In genomic region chr10:373516-374309, GRCh38 we compare ENCODE assay signal across 10 cellular contexts.
DNase-seq lines count a peak whose midpoint lies in the region; ATAC-seq and TF ChIP-seq lines count a peak whose summit lies in the region.
"Had no signal": no experiment of that assay in that cellular context is flagged by ENCODE, and none has a peak within 500 bp of the region (broad histone marks: within the 10 kb centered on the region; RNA-seq: fewer than 3 reads in every experiment).

No MANE protein-coding gene starts in this region.

- POLR2A ChIA-PET in CD8-positive, alpha-beta memory T cell (lab: Charles Lee) = no interaction called here

- H3K36me3 ChIP-seq in HAP-1 (replicated peaks) (peaks cover 4% of the 10 kb centered on the region; the same call in 1 of the 2 replicates), SJCRH30 (no peaks in the 10 kb centered on the region), skeletal muscle satellite cell (ENCODE audit: insufficient read depth, low read length) (peaks cover 10% of the 10 kb centered on the region)
- no peaks in the 10 kb centered on the region for H3K36me3 ChIP-seq in CD8-positive, alpha-beta memory T cell (ENCODE audit: insufficient read depth, low read length)

- peaks cover 0 to 3% of the 10 kb centered on the region in 2 donors for H3K27me3 Mint-ChIP-seq in CD8-positive, alpha-beta memory T cell

- peak overlapping the region; percentile 82 for H3K27ac ChIP-seq in SJCRH30
- no peak overlapping the region for H3K27ac ChIP-seq in CD8-positive, alpha-beta memory T cell (ENCODE audit: low read depth, low read length)
- H3K27ac ChIP-seq: epithelial cell of prostate, psoas muscle had no signal

- in situ Hi-C loops in HAP-1 (cut with MboI; ENCODE audit: low sequenced_read_pairs) = no loop called here

- H3K4me3 ChIP-seq in HAP-1 (no peak overlapping the region), SJCRH30 (no peak overlapping the region), fibroblast of villous mesenchyme (ENCODE audit: low read depth, low read length) (no peak overlapping the region), skeletal muscle satellite cell (ENCODE audit: low read length) (no peak overlapping the region)
- no peak overlapping the region for H3K4me3 ChIP-seq in CD8-positive, alpha-beta memory T cell (ENCODE audit: low read length)
- H3K4me3 ChIP-seq: psoas muscle had no signal

- TF ChIP-seq CTCF in fibroblast of villous mesenchyme (IDR thresholded peaks at IDR 0.05; ENCODE audit: insufficient read depth, low read depth, low read length) = no peak

- no peaks in the 10 kb centered on the region for H3K9me3 ChIP-seq in HAP-1
- H3K9me3 ChIP-seq in SJCRH30 (replicated peaks) = no peaks in the 10 kb centered on the region
- no peaks in the 10 kb centered on the region for H3K9me3 ChIP-seq in skeletal muscle satellite cell (replicated peaks; ENCODE audit: low read length)
- no peaks in the 10 kb centered on the region for H3K9me3 ChIP-seq in CD8-positive, alpha-beta memory T cell (ENCODE audit: low read length)
- H3K9me3 ChIP-seq: psoas muscle had no signal

- no peak overlapping the region for H3K9ac ChIP-seq in skeletal muscle satellite cell (ENCODE audit: low read depth, low read length)

- H3K27ac Mint-ChIP-seq in CD8-positive, alpha-beta memory T cell = peak overlapping the region in 3 of 8 donors; percentile 1 to 87 (median 75)

- ATAC-seq in HG02938 (IDR thresholded peaks at IDR 0.05; ENCODE audit: unreplicated experiment) = no peak
- ATAC-seq: psoas muscle had no signal

- H3K27me3 ChIP-seq in HAP-1 (ENCODE audit: low read depth) = no peaks in the 10 kb centered on the region
- H3K27me3 ChIP-seq in SJCRH30 = no peaks in the 10 kb centered on the region
- H3K27me3 ChIP-seq in skeletal muscle satellite cell (ENCODE audit: control insufficient read depth, insufficient read depth, low read length) = no peaks in the 10 kb centered on the region
- no peaks in the 10 kb centered on the region for H3K27me3 ChIP-seq in CD8-positive, alpha-beta memory T cell (ENCODE audit: insufficient read depth, low read length, poor library complexity, severe bottlenecking)

- H3K9me3 Mint-ChIP-seq in CD8-positive, alpha-beta memory T cell = no peaks in the 10 kb centered on the region

- H3K4me2 ChIP-seq in skeletal muscle satellite cell (ENCODE audit: low read length) = peak overlapping the region; percentile 46

- H3K4me1 ChIP-seq in HAP-1 (peaks cover 22% of the 10 kb centered on the region), SJCRH30 (peaks cover 19% of the 10 kb centered on the region), skeletal muscle satellite cell (ENCODE audit: control insufficient read depth, insufficient read depth, low read length) (peaks cover 32% of the 10 kb centered on the region)
- peaks cover 5% of the 10 kb centered on the region for H3K4me1 ChIP-seq in CD8-positive, alpha-beta memory T cell (ENCODE audit: insufficient read depth, low read length)
- H3K4me1 ChIP-seq: psoas muscle had no signal

- H3K4me1 Mint-ChIP-seq in CD8-positive, alpha-beta memory T cell = peaks cover 7 to 16% (median 12%) of the 10 kb centered on the region in 3 donors

- CTCF ChIA-PET in CD8-positive, alpha-beta memory T cell (lab: Charles Lee) = no interaction called here

- DNase-seq in HAP-1 (ENCODE audit: low spot score in 2 of 2) (peak; percentile 80 to 89), SJCRH30 (peak; percentile 81 to 83), fibroblast of villous mesenchyme (ENCODE audit: low read depth) (peak; percentile 87), GM19238 (ENCODE audit: insufficient read length, low spot score) (no peak), Kasumi-1 (lab: John Stamatoyannopoulos, UW) (no peak)
- DNase-seq in CD8-positive, alpha-beta memory T cell = no peak
- DNase-seq: psoas muscle had no signal

- peaks cover 0 to 19% (median 9%) of the 10 kb centered on the region in 3 donors for H3K36me3 Mint-ChIP-seq in CD8-positive, alpha-beta memory T cell

- H3K4me3 Mint-ChIP-seq in CD8-positive, alpha-beta memory T cell = no peak overlapping the region

Comparison
In these comparisons a context has a peak if more than half of its experiments do, and no peak if none do; other contexts are left out.
1. DNase-seq: peak in HAP-1 (2 of 2), SJCRH30 (2 of 2) and fibroblast of villous mesenchyme (single experiment); none in CD8-positive, alpha-beta memory T cell (0 of 5), GM19238 (single experiment) and Kasumi-1 (0 of 2).